11 cellular contexts compared by ENCODE assay signal in genomic region chr2:6960659-6961058, GRCh38. TPM values are rescaled to one million over a fixed set of nuclear protein-coding genes. Genes with fewer than 3 reads are reported as not detected.
A peak's percentile ranks its signal among the peaks of the same experiment; 100 is the strongest.
DNase-seq lines count a peak whose midpoint lies in the region; ATAC-seq and TF ChIP-seq lines count a peak whose summit lies in the region.
"Had no signal": no experiment of that assay in that cellular context is flagged by ENCODE, and none has a peak within 500 bp of the region (broad histone marks: within the 10 kb centered on the region; RNA-seq: fewer than 3 reads in every experiment).

No MANE protein-coding gene starts in this region.

- no peak overlapping the region for H3K27ac Mint-ChIP-seq in CD8-positive, alpha-beta T cell

- H3K4me1 ChIP-seq in SJCRH30: peaks cover 12% of the 10 kb centered on the region
- peaks cover 11% of the 10 kb centered on the region for H3K4me1 ChIP-seq in CD8-positive, alpha-beta T cell (ENCODE audit: insufficient read depth, low read length)

- H3K27me3 Mint-ChIP-seq in CD8-positive, alpha-beta T cell (ENCODE audit: low read depth): no peaks in the 10 kb centered on the region

- H3K9me3 ChIP-seq in SJCRH30 (replicated peaks): no peaks in the 10 kb centered on the region
- no peaks in the 10 kb centered on the region for H3K9me3 ChIP-seq in CD8-positive, alpha-beta T cell (ENCODE audit: low read length)

- POLR2A ChIA-PET in CD8-positive, alpha-beta T cell (lab: Charles Lee): no interaction called here

- no peak overlapping the region for H3K4me3 ChIP-seq in SJCRH30
- H3K4me3 ChIP-seq in CD8-positive, alpha-beta T cell (ENCODE audit: low read depth, low read length): no peak overlapping the region

- intact Hi-C loops in CD8-positive, alpha-beta T cell (cut with DNase I, micrococcal nuclease): no loop called here

- peaks cover 56% of the 10 kb centered on the region for H3K4me1 Mint-ChIP-seq in CD8-positive, alpha-beta T cell (ENCODE audit: low read depth)

- H3K4me3 Mint-ChIP-seq in CD8-positive, alpha-beta T cell: no peak overlapping the region

- peaks cover 54% of the 10 kb centered on the region for H3K36me3 Mint-ChIP-seq in CD8-positive, alpha-beta T cell

- H3K27ac ChIP-seq in angular gyrus (ENCODE audit: low read depth, low read length) (peak overlapping the region; percentile 35), SJCRH30 (no peak overlapping the region)
- H3K27ac ChIP-seq in CD8-positive, alpha-beta T cell (ENCODE audit: low read depth, low read length): no peak overlapping the region

- CTCF ChIA-PET in CD8-positive, alpha-beta T cell (lab: Charles Lee): interaction anchor here (1.1 kb wide), 1 partner anchor 40 kb away, joined by 4 read pairs; no protein-coding TSS in a partner anchor

- no peak for ATAC-seq in CD8-positive, alpha-beta T cell

- TF ChIP-seq CTCF in CD8-positive, alpha-beta T cell (IDR thresholded peaks at IDR 0.05): no peak

- H3K36me3 ChIP-seq in SJCRH30: no peaks in the 10 kb centered on the region
- no peaks in the 10 kb centered on the region for H3K36me3 ChIP-seq in CD8-positive, alpha-beta T cell (ENCODE audit: insufficient read depth, low read length)

- H3K27me3 ChIP-seq in SJCRH30: no peaks in the 10 kb centered on the region
- no peaks in the 10 kb centered on the region for H3K27me3 ChIP-seq in CD8-positive, alpha-beta T cell (ENCODE audit: insufficient read depth, low read length)

- DNase-seq in DMS79 (lab: John Stamatoyannopoulos, UW): peak; percentile 87
- peak; percentile 64 for DNase-seq in globus pallidus (ENCODE audit: low spot score)
- DNase-seq in renal cortical epithelial cell (ENCODE audit: low read depth): peak; percentile 4
- no peak for DNase-seq in SJCRH30
- no peak for DNase-seq in CD8-positive, alpha-beta T cell
- DNase-seq in activated CD8-positive, alpha-beta memory T cell treated with anti-CD3 and anti-CD28 coated beads, Interleukin-2, amount 50 U/mL, for 4 hours: no peak
- DNase-seq in NCI-H1048 (lab: John Stamatoyannopoulos, UW): no peak
- DNase-seq: activated T-cell treated with anti-CD3 and anti-CD28 coated beads for 4 hours; effector CD4-positive, alpha-beta T cell; immature natural killer cell had no signal

- no peaks in the 10 kb centered on the region for H3K9me3 Mint-ChIP-seq in CD8-positive, alpha-beta T cell
- H3K9me3 Mint-ChIP-seq: immature natural killer cell had no signal

RNA-seq across cellular contexts. Expression of gene RNF144A, which starts 43.4 kb away (rescaled TPM):
- 1.8 and 2.6 TPM in 2 replicates for total RNA-seq in renal cortical epithelial cell
- total RNA-seq in SJCRH30 (2014; rRNA removed; shearing (Covaris generic)): 14.4 and 14.9 TPM in 2 replicates
- 10 to 100 TPM; 25.8 to 28.8 TPM for total RNA-seq in CD8-positive, alpha-beta T cell

Comparison
In these comparisons a context has a peak if more than half of its experiments do, and no peak if none do; other contexts are left out.
1. DNase-seq: peak in DMS79 (single experiment), globus pallidus (single experiment) and renal cortical epithelial cell (single experiment); none in SJCRH30 (0 of 2), CD8-positive, alpha-beta T cell (0 of 7), activated CD8-positive, alpha-beta memory T cell treated with anti-CD3 and anti-CD28 coated beads, Interleukin-2, amount 50 U/mL, for 4 hours (single experiment) and NCI-H1048 (single experiment).